Comparison of ENCODE assay signal across 22 cellular contexts in genomic region chr3:71269896-71270295, GRCh38.
DNase-seq lines count a peak whose midpoint lies in the region; TF ChIP-seq lines count a peak whose summit lies in the region.
"Had no signal": no experiment of that assay in that cellular context is flagged by ENCODE, and none has a peak within 500 bp of the region (broad histone marks: within the 10 kb centered on the region; RNA-seq: fewer than 3 reads in every experiment).

No MANE protein-coding gene starts in this region.

- DNase-seq in LNCaP clone FGC (ENCODE audit: low read depth) (peak; percentile 18), mesothelial cell of epicardium (ENCODE audit: low spot score in 2 of 2, unreplicated experiment in 2 of 2) (no peak), sigmoid colon (no peak), foreskin fibroblast (no peak), erythroblast (lab: John Stamatoyannopoulos, UW) (no peak), DMS153 (lab: John Stamatoyannopoulos, UW) (no peak)
- no peak for DNase-seq in activated T-cell treated with anti-CD3 and anti-CD28 coated beads, Interleukin-2, amount 50 U/mL, for 24 hours
- DNase-seq: activated CD4-positive, alpha-beta memory T cell treated with anti-CD3 and anti-CD28 coated beads, Interleukin-2, amount 10 ng/mL, durations not matched to agents 7 days and 5 days; effector memory CD8-positive, alpha-beta T cell; hippocampal formation; kidney glomerular epithelial cell; mesenchymal stem cell; NCI-H2081; NCI-H524 treated with DMSO at 0.1 percent for 48 hours; SHP77; stimulated activated CD4-positive, alpha-beta T cell treated with anti-CD3 and anti-CD28 coated beads, Interleukin-1b, Interleukin-23, amount 100 ng/mL, for 48 hours; T-helper 1 cell had no signal

- H3K4me1 Mint-ChIP-seq in activated T-cell treated with anti-CD3 and anti-CD28 coated beads, Interleukin-2, amount 50 U/mL, for 24 hours (ENCODE audit: low read depth) = peaks cover 83% of the 10 kb centered on the region
- peaks cover 25% of the 10 kb centered on the region for H3K4me1 Mint-ChIP-seq in mesothelial cell of epicardium

- H3K36me3 Mint-ChIP-seq in activated T-cell treated with anti-CD3 and anti-CD28 coated beads, Interleukin-2, amount 50 U/mL, for 24 hours (ENCODE audit: low read depth) = peaks cover 54% of the 10 kb centered on the region
- H3K36me3 Mint-ChIP-seq in mesothelial cell of epicardium = peaks cover 11% of the 10 kb centered on the region

- no peak for TF ChIP-seq POLR2A in sigmoid colon (IDR thresholded peaks at IDR 0.05)
- TF ChIP-seq POLR2A in erythroblast (IDR thresholded peaks at IDR 0.05; ENCODE audit: low read length) = no peak

- no peaks in the 10 kb centered on the region for H3K9me3 ChIP-seq in sigmoid colon
- H3K9me3 ChIP-seq: ascending aorta, suprapubic skin had no signal

- H3K4me3 ChIP-seq in LNCaP clone FGC (ENCODE audit: low read depth, low read length) (no peak overlapping the region), sigmoid colon (peak overlapping the region in 1 of 4 donors; percentile 2), foreskin fibroblast (ENCODE audit: low read depth in 1 of 2, low read length in 2 of 2) (no peak overlapping the region)
- H3K4me3 ChIP-seq: K562, suprapubic skin had no signal

- peaks cover 0 to 24% (median 12%) of the 10 kb centered on the region in 4 donors for H3K4me1 ChIP-seq in sigmoid colon
- H3K4me1 ChIP-seq: suprapubic skin had no signal

- no peak for TF ChIP-seq EP300 in sigmoid colon (IDR thresholded peaks at IDR 0.05)

- H3K27me3 ChIP-seq in sigmoid colon = no peaks in the 10 kb centered on the region
- H3K27me3 ChIP-seq: ascending aorta, suprapubic skin had no signal

- H3K36me3 ChIP-seq in sigmoid colon = no peaks in the 10 kb centered on the region
- H3K36me3 ChIP-seq: ascending aorta, suprapubic skin, WERI-Rb-1 had no signal

- H3K9me3 Mint-ChIP-seq in activated T-cell treated with anti-CD3 and anti-CD28 coated beads, Interleukin-2, amount 50 U/mL, for 24 hours = no peaks in the 10 kb centered on the region
- H3K9me3 Mint-ChIP-seq in mesothelial cell of epicardium = peaks cover 6% of the 10 kb centered on the region
- H3K9me3 Mint-ChIP-seq: activated CD4-positive, alpha-beta memory T cell treated with anti-CD3 and anti-CD28 coated beads, Interleukin-2, amount 10 ng/mL, durations not matched to agents 7 days and 5 days; activated T-helper 2 cell treated with anti-CD3 and anti-CD28 coated beads, Interferon-gamma antibody, Interleukin-2, Interleukin-4, amounts not matched to agents 10 μg/mL and 5 μg/mL and 100 μg/mL, durations not matched to agents 14 hours and 24 hours and 36 hours; effector memory CD8-positive, alpha-beta T cell had no signal

- H3K27me3 Mint-ChIP-seq in activated T-cell treated with anti-CD3 and anti-CD28 coated beads, Interleukin-2, amount 50 U/mL, for 24 hours = no peaks in the 10 kb centered on the region
- H3K27me3 Mint-ChIP-seq in mesothelial cell of epicardium (ENCODE audit: low read depth) = no peaks in the 10 kb centered on the region
- H3K27me3 Mint-ChIP-seq: activated CD4-positive, alpha-beta memory T cell treated with anti-CD3 and anti-CD28 coated beads, Interleukin-2, amount 10 ng/mL, durations not matched to agents 7 days and 5 days; effector memory CD8-positive, alpha-beta T cell had no signal

- intact Hi-C loops in sigmoid colon (cut with DNase I) = no loop called here

- WGBS in sigmoid colon, 2 donors = 47 to 50% methylated on average over 8 of the region's 8 CpGs

- no peak for TF ChIP-seq CTCF in LNCaP clone FGC (IDR thresholded peaks at IDR 0.05; ENCODE audit: control insufficient read depth, extremely low read depth, insufficient read depth)
- no peak for TF ChIP-seq CTCF in mesothelial cell of epicardium (IDR thresholded peaks at IDR 0.05; ENCODE audit: unreplicated experiment)
- TF ChIP-seq CTCF in sigmoid colon (IDR thresholded peaks at IDR 0.05) = no peak
- TF ChIP-seq CTCF in foreskin fibroblast (IDR thresholded peaks at IDR 0.05; ENCODE audit: low read depth, low read length) = no peak

- H3K27ac ChIP-seq in sigmoid colon = peak overlapping the region in 3 of 4 donors; percentile 42 to 65 (median 45)
- H3K27ac ChIP-seq: ascending aorta, suprapubic skin, WERI-Rb-1 had no signal

- peak overlapping the region; percentile 46 for H3K4me3 Mint-ChIP-seq in activated T-cell treated with anti-CD3 and anti-CD28 coated beads, Interleukin-2, amount 50 U/mL, for 24 hours
- H3K4me3 Mint-ChIP-seq in mesothelial cell of epicardium = no peak overlapping the region
- H3K4me3 Mint-ChIP-seq: activated CD4-positive, alpha-beta memory T cell treated with anti-CD3 and anti-CD28 coated beads, Interleukin-2, amount 10 ng/mL, durations not matched to agents 7 days and 5 days; effector memory CD8-positive, alpha-beta T cell had no signal

- peak overlapping the region; percentile 86 for H3K27ac Mint-ChIP-seq in activated T-cell treated with anti-CD3 and anti-CD28 coated beads, Interleukin-2, amount 50 U/mL, for 24 hours
- peak overlapping the region; percentile 23 for H3K27ac Mint-ChIP-seq in mesothelial cell of epicardium
- H3K27ac Mint-ChIP-seq: activated CD4-positive, alpha-beta memory T cell treated with anti-CD3 and anti-CD28 coated beads, Interleukin-2, amount 10 ng/mL, durations not matched to agents 7 days and 5 days; activated T-helper 2 cell treated with anti-CD3 and anti-CD28 coated beads, Interferon-gamma antibody, Interleukin-2, Interleukin-4, amounts not matched to agents 10 μg/mL and 5 μg/mL and 100 μg/mL, durations not matched to agents 14 hours and 24 hours and 36 hours had no signal
